13 cellular contexts compared by ENCODE assay signal in the genomic region with DNA sequence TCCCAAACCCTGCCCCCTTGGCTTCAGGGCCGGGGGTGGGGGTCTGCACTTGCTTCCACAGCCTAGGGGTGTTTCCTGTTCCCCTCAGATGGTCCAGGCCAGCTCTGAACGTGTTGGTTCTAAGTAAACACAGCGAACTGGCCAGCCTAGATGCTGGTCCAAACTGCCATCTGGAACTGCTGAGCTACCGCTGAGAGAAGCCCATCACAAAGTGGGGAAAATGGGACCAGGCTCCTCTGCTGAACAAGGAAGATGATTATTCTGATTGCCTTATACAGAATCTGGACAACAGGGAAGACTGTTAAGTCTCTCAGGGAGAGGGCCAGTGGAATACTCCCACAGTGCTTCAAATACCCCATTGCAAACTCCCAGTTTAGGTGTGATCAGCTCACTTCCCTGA.
"Had no signal": no experiment of that assay in that cellular context is flagged by ENCODE, and none has a peak within 500 bp of the region (broad histone marks: within the 10 kb centered on the region; RNA-seq: fewer than 3 reads in every experiment).

No MANE protein-coding gene starts in this region.

- H3K4me3 Mint-ChIP-seq: activated B cell treated with CpG ODN at 0.5 μM for 24 hours; activated CD4-positive, alpha-beta T cell treated with anti-CD3 and anti-CD28 coated beads, Interleukin-2, amount 10 ng/mL, durations not matched to agents 7 days and 5 days; dendritic cell treated with granulocyte-macrophage colony-stimulating factor and Interleukin-4, amounts not matched to agents 40 ng/mL and 50 ng/mL, for 4 days had no signal

- ATAC-seq: gastrocnemius medialis, left lobe of liver had no signal

- H3K4me3 ChIP-seq: gastrocnemius medialis, tibial artery had no signal

- H3K27ac ChIP-seq: gastrocnemius medialis, tibial artery had no signal

- H3K9me3 Mint-ChIP-seq: activated B cell treated with CpG ODN at 0.5 μM for 24 hours; activated CD4-positive, alpha-beta T cell treated with anti-CD3 and anti-CD28 coated beads, Interleukin-2, amount 10 ng/mL, durations not matched to agents 7 days and 5 days; dendritic cell treated with granulocyte-macrophage colony-stimulating factor and Interleukin-4, amounts not matched to agents 40 ng/mL and 50 ng/mL, for 4 days had no signal

- H3K27me3 ChIP-seq: gastrocnemius medialis, tibial artery had no signal

- FAIRE-seq: TTC549 had no signal

- H3K27ac Mint-ChIP-seq: activated B cell treated with CpG ODN at 0.5 μM for 24 hours; activated CD4-positive, alpha-beta T cell treated with anti-CD3 and anti-CD28 coated beads, Interleukin-2, amount 10 ng/mL, durations not matched to agents 7 days and 5 days; dendritic cell treated with granulocyte-macrophage colony-stimulating factor and Interleukin-4, amounts not matched to agents 40 ng/mL and 50 ng/mL, for 4 days had no signal

- DNase-seq: activated B cell treated with CpG ODN at 0.5 μM for 24 hours; activated CD4-positive, alpha-beta T cell treated with anti-CD3 and anti-CD28 coated beads, Interleukin-2, amount 10 ng/mL, durations not matched to agents 7 days and 5 days; activated CD8-positive, alpha-beta memory T cell treated with anti-CD3 and anti-CD28 coated beads for 24 hours; activated naive CD4-positive, alpha-beta T cell treated with anti-CD3 and anti-CD28 coated beads, Interleukin-2, amount 50 U/mL, for 16 hours; gastrocnemius medialis; islet precursor cell; retina; stimulated activated CD4-positive, alpha-beta T cell treated with anti-CD3 and anti-CD28 coated beads, Interleukin-12 subunit alpha, Interleukin-12 subunit beta, amount 100 ng/mL, for 4 hours; stimulated activated CD4-positive, alpha-beta T cell treated with anti-CD3 and anti-CD28 coated beads, Interleukin-2, amount 100 ng/mL, for 24 hours; tibial artery had no signal

- H3K9me3 ChIP-seq: gastrocnemius medialis, tibial artery had no signal

- H3K27me3 Mint-ChIP-seq: activated B cell treated with CpG ODN at 0.5 μM for 24 hours; activated CD4-positive, alpha-beta T cell treated with anti-CD3 and anti-CD28 coated beads, Interleukin-2, amount 10 ng/mL, durations not matched to agents 7 days and 5 days; dendritic cell treated with granulocyte-macrophage colony-stimulating factor and Interleukin-4, amounts not matched to agents 40 ng/mL and 50 ng/mL, for 4 days had no signal
